In genomic region chr2:191486584-191487320, GRCh38 we compare ENCODE assay signal across 12 cellular contexts.
DNase-seq lines count a peak whose midpoint lies in the region; ATAC-seq, FAIRE-seq and TF ChIP-seq lines count a peak whose summit lies in the region.
"Had no signal": no experiment of that assay in that cellular context is flagged by ENCODE, and none has a peak within 500 bp of the region (broad histone marks: within the 10 kb centered on the region; RNA-seq: fewer than 3 reads in every experiment).

No MANE protein-coding gene starts in this region.

- H3K36me3 ChIP-seq in astrocyte (ENCODE audit: insufficient read depth, low read length) (no peaks in the 10 kb centered on the region), thyroid gland (no peaks in the 10 kb centered on the region), prostate gland (no peaks in the 10 kb centered on the region)

- TF ChIP-seq CTCF in AG10803 (conservative IDR thresholded peaks at IDR 0.05; ENCODE audit: low read length) (no peak), HFF-Myc (IDR thresholded peaks at IDR 0.05; ENCODE audit: low read depth, low read length, missing control alignments) (no peak), astrocyte (IDR thresholded peaks at IDR 0.05; ENCODE audit: insufficient read depth, low read depth, low read length) (no peak), thyroid gland (IDR thresholded peaks at IDR 0.05) (no peak), prostate gland (IDR thresholded peaks at IDR 0.05) (no peak)

- peak overlapping the region; percentile 66 for H3K4me2 ChIP-seq in astrocyte (ENCODE audit: low read length)

- H3K4me1 Mint-ChIP-seq in astrocyte (ENCODE audit: low read depth, unreplicated experiment) = peaks cover 40% of the 10 kb centered on the region
- H3K4me1 Mint-ChIP-seq: T-helper 17 cell had no signal

- no peaks in the 10 kb centered on the region for H3K79me2 ChIP-seq in astrocyte (ENCODE audit: insufficient read depth, low read length)

- intact Hi-C loops in thyroid gland (cut with DNase I) (no loop called here), prostate gland (cut with DNase I) (no loop called here)

- H3K27me3 Mint-ChIP-seq in astrocyte (ENCODE audit: low read depth, unreplicated experiment) = no peaks in the 10 kb centered on the region

- 54 to 85% methylated on average over 3 of the region's 3 CpGs for WGBS in thyroid gland, 2 donors
- 69% methylated on average over 3 of the region's 3 CpGs for WGBS in prostate gland

- H3K27ac Mint-ChIP-seq in astrocyte (ENCODE audit: unreplicated experiment) = peak overlapping the region; percentile 97
- H3K27ac Mint-ChIP-seq: T-helper 17 cell had no signal

- peak overlapping the region; percentile 66 for H3K4me3 Mint-ChIP-seq in astrocyte (ENCODE audit: unreplicated experiment)
- H3K4me3 Mint-ChIP-seq: T-helper 17 cell had no signal

- peak overlapping the region; percentile 53 for H3K9ac ChIP-seq in astrocyte (ENCODE audit: low read length)

- H3K27me3 ChIP-seq in astrocyte (ENCODE audit: insufficient read depth, low read length) (no peaks in the 10 kb centered on the region), thyroid gland (no peaks in the 10 kb centered on the region), prostate gland (replicated peaks; ENCODE audit: insufficient read depth) (no peaks in the 10 kb centered on the region)

- no peak overlapping the region for H2AFZ ChIP-seq in astrocyte (ENCODE audit: low read depth, low read length)

- FAIRE-seq in astrocyte (lab: Jason Lieb, UNC) = peak; percentile 99
- FAIRE-seq: GM12891 had no signal

- no peaks in the 10 kb centered on the region for H3K36me3 Mint-ChIP-seq in astrocyte (ENCODE audit: low read depth, unreplicated experiment)

- DNase-seq in AG10803 (ENCODE audit: low read depth) (peak; percentile 99), HFF-Myc (ENCODE audit: extremely low read depth, low read depth) (peak; percentile 93), astrocyte (ENCODE audit: low read depth) (peak; percentile 100), kidney glomerular epithelial cell (lab: John Stamatoyannopoulos, UW) (peak; percentile 99), thyroid gland (no peak), prostate gland (ENCODE audit: low spot score) (no peak), NCI-H1694 (lab: John Stamatoyannopoulos, UW) (no peak)
- DNase-seq: activated naive CD4-positive, alpha-beta T cell treated with Interleukin-2 at 50 U/mL for 16 hours; NCI-H1436; T-helper 17 cell had no signal

- peaks cover 10% of the 10 kb centered on the region for H3K9me3 ChIP-seq in astrocyte (ENCODE audit: insufficient read depth, low read depth, low read length)
- H3K9me3 ChIP-seq in thyroid gland = no peaks in the 10 kb centered on the region
- no peaks in the 10 kb centered on the region for H3K9me3 ChIP-seq in prostate gland

- no peak for ATAC-seq in HG03342 (IDR thresholded peaks at IDR 0.05; ENCODE audit: unreplicated experiment)
- ATAC-seq: T-helper 17 cell had no signal

- H4K20me1 ChIP-seq in astrocyte (ENCODE audit: insufficient read depth, low read length) = no peaks in the 10 kb centered on the region

- H3K4me3 ChIP-seq in AG10803 (ENCODE audit: low read length) (no peak overlapping the region), HFF-Myc (replicated peaks; ENCODE audit: low read depth, low read length) (no peak overlapping the region), astrocyte (ENCODE audit: insufficient read depth, low read depth, low read length) (peak overlapping the region; percentile 7), thyroid gland (replicated peaks in 1 of 3) (no peak overlapping the region), prostate gland (no peak overlapping the region)

- TF ChIP-seq POLR2A in thyroid gland (IDR thresholded peaks at IDR 0.05) (no peak), prostate gland (IDR thresholded peaks at IDR 0.05) (no peak)

- H3K4me1 ChIP-seq in astrocyte (ENCODE audit: insufficient read depth, low read length) (peaks cover 25% of the 10 kb centered on the region), thyroid gland (no peaks in the 10 kb centered on the region), prostate gland (replicated peaks) (no peaks in the 10 kb centered on the region)

- H3K9me3 Mint-ChIP-seq in astrocyte (ENCODE audit: unreplicated experiment) = peaks cover 13% of the 10 kb centered on the region

- H3K27ac ChIP-seq in astrocyte (ENCODE audit: low read depth, low read length) = peak overlapping the region; percentile 86
- H3K27ac ChIP-seq in thyroid gland = no peak overlapping the region
- H3K27ac ChIP-seq in prostate gland = no peak overlapping the region

Comparison
In these comparisons a context has a peak if more than half of its experiments do, and no peak if none do; other contexts are left out.
1. DNase-seq: peak in AG10803 (single experiment), HFF-Myc (single experiment), astrocyte (single experiment) and kidney glomerular epithelial cell (single experiment); none in thyroid gland (0 of 2), prostate gland (single experiment) and NCI-H1694 (single experiment).